Comparison of ENCODE assay signal across 8 cellular contexts in genomic region chr4:148443550-148444295, GRCh38. TPM values are rescaled to one million over a fixed set of nuclear protein-coding genes. Genes with fewer than 3 reads are reported as not detected.
A peak's percentile ranks its signal among the peaks of the same experiment; 100 is the strongest.
DNase-seq lines count a peak whose midpoint lies in the region; ATAC-seq and TF ChIP-seq lines count a peak whose summit lies in the region.

No MANE protein-coding gene starts in this region.

- H3K36me3 Mint-ChIP-seq in CD4-positive, CD25-positive, alpha-beta regulatory T cell: no peaks in the 10 kb centered on the region

- no peak for TF ChIP-seq POLR2A in Peyer's patch (IDR thresholded peaks at IDR 0.05)
- TF ChIP-seq POLR2A in adrenal gland (IDR thresholded peaks at IDR 0.05): no peak
- no peak for TF ChIP-seq POLR2A in spleen (IDR thresholded peaks at IDR 0.05)

- H3K4me1 Mint-ChIP-seq in CD4-positive, CD25-positive, alpha-beta regulatory T cell: peaks cover 9 to 60% (median 38%) of the 10 kb centered on the region in 4 donors

- ATAC-seq in CD4-positive, CD25-positive, alpha-beta regulatory T cell (ENCODE audit: low read depth in 2 of 2): no peak
- ATAC-seq in GM19328 (IDR thresholded peaks at IDR 0.05; ENCODE audit: unreplicated experiment) (no peak), HG02938 (IDR thresholded peaks at IDR 0.05; ENCODE audit: unreplicated experiment) (no peak)

- H3K4me1 ChIP-seq in CD4-positive, CD25-positive, alpha-beta regulatory T cell (ENCODE audit: control insufficient read depth, insufficient read depth, low read length, poor library complexity, severe bottlenecking): peaks cover 69% of the 10 kb centered on the region
- H3K4me1 ChIP-seq in Peyer's patch (peaks cover 0 to 16% (median 6%) of the 10 kb centered on the region in 4 donors), adrenal gland (replicated peaks in 1 of 2) (peaks cover 6 to 38% of the 10 kb centered on the region in 2 donors), spleen (peaks cover 8 to 82% (median 53%) of the 10 kb centered on the region in 6 donors)

- H3K27ac ChIP-seq in CD4-positive, CD25-positive, alpha-beta regulatory T cell (ENCODE audit: insufficient read depth, low read length, poor library complexity, severe bottlenecking): peak overlapping the region; percentile 91
- H3K27ac ChIP-seq in Peyer's patch (peak overlapping the region; percentile 95 to 98 (median 95)), adrenal gland (peak overlapping the region in 3 of 5 donors; percentile 23 to 79 (median 62)), spleen (peak overlapping the region; percentile 77 to 98 (median 95))

- H3K27ac Mint-ChIP-seq in CD4-positive, CD25-positive, alpha-beta regulatory T cell: peak overlapping the region; percentile 98 to 100 (median 99)

- 0 to 1% (median 1%) methylated on average over 19 to 61 of the region's 61 CpGs for WGBS in adrenal gland, 4 donors
- 0 to 7% (median 1%) methylated on average over 20 to 61 of the region's 61 CpGs for whole genome bisulfite sequencing in spleen, 5 donors

- intact Hi-C loops in adrenal gland (cut with DNase I): loop anchor here (10.0 kb wide), 2 partner anchors 149 to 159 kb away; no protein-coding TSS in a partner anchor
- intact Hi-C loops in spleen (cut with DNase I; ENCODE audit: low total_unique reads): loop anchor here (10.0 kb wide), 1 partner anchor 379 kb away; no protein-coding TSS in a partner anchor

- H3K36me3 ChIP-seq in CD4-positive, CD25-positive, alpha-beta regulatory T cell (ENCODE audit: control insufficient read depth, insufficient read depth, low read length): no peaks in the 10 kb centered on the region
- H3K36me3 ChIP-seq in Peyer's patch: no peaks in the 10 kb centered on the region
- H3K36me3 ChIP-seq in adrenal gland (replicated peaks in 1 of 2): no peaks in the 10 kb centered on the region
- no peaks in the 10 kb centered on the region for H3K36me3 ChIP-seq in spleen

- H3K27me3 ChIP-seq in CD4-positive, CD25-positive, alpha-beta regulatory T cell (ENCODE audit: control insufficient read depth, insufficient read depth, low read length): peaks cover 9% of the 10 kb centered on the region
- H3K27me3 ChIP-seq in Peyer's patch (no peaks in the 10 kb centered on the region), adrenal gland (no peaks in the 10 kb centered on the region), spleen (replicated peaks in 1 of 7) (peaks cover 0 to 50% (median 0%) of the 10 kb centered on the region in 7 donors)

- peaks cover 0 to 5% (median 0%) of the 10 kb centered on the region in 7 donors for H3K9me3 Mint-ChIP-seq in CD4-positive, CD25-positive, alpha-beta regulatory T cell

- no peak for TF ChIP-seq CTCF in Peyer's patch (IDR thresholded peaks at IDR 0.05)
- TF ChIP-seq CTCF in adrenal gland (IDR thresholded peaks at IDR 0.05): no peak
- TF ChIP-seq CTCF in spleen (IDR thresholded peaks at IDR 0.05 in 8 of 11, conservative IDR thresholded peaks at IDR 0.05 in 3 of 11): no peak

- peak overlapping the region; percentile 97 to 99 (median 98) for H3K4me3 Mint-ChIP-seq in CD4-positive, CD25-positive, alpha-beta regulatory T cell

- H3K27me3 Mint-ChIP-seq in CD4-positive, CD25-positive, alpha-beta regulatory T cell: peaks cover 80% of the 10 kb centered on the region

- DNase-seq in CD4-positive, CD25-positive, alpha-beta regulatory T cell: peak; percentile 15 to 38 (median 31)
- DNase-seq in Peyer's patch (peak; percentile 41 to 74 (median 68)), adrenal gland (peak; percentile 21 to 54 (median 39)), spleen (peak; percentile 89), NCI-H345 (lab: John Stamatoyannopoulos, UW) (no peak)

- H3K4me3 ChIP-seq in CD4-positive, CD25-positive, alpha-beta regulatory T cell (ENCODE audit: low read depth, low read length): peak overlapping the region; percentile 92
- peak overlapping the region; percentile 70 to 97 (median 91) for H3K4me3 ChIP-seq in Peyer's patch
- peak overlapping the region; percentile 1 to 81 (median 65) for H3K4me3 ChIP-seq in adrenal gland
- H3K4me3 ChIP-seq in iPS-18c (ENCODE audit: insufficient read depth, low read depth, low read length): peak overlapping the region; percentile 72
- H3K4me3 ChIP-seq in spleen: peak overlapping the region; percentile 76 to 96 (median 94)

- no peaks in the 10 kb centered on the region for H3K9me3 ChIP-seq in CD4-positive, CD25-positive, alpha-beta regulatory T cell (ENCODE audit: control insufficient read depth in 2 of 2, low read length in 2 of 2)
- H3K9me3 ChIP-seq in Peyer's patch (no peaks in the 10 kb centered on the region), adrenal gland (replicated peaks in 1 of 3) (no peaks in the 10 kb centered on the region), iPS-18c (ENCODE audit: control insufficient read depth, insufficient read depth, low read length) (no peaks in the 10 kb centered on the region), spleen (no peaks in the 10 kb centered on the region)

RNA-seq across cellular contexts. Expression of gene NR3C2, which starts 1.5 kb away (rescaled TPM):
- 16.1 TPM for total RNA-seq in CD4-positive, CD25-positive, alpha-beta regulatory T cell
- 1 to 10 TPM; 1.2 to 5.3 (median 3.0) TPM for polyA plus RNA-seq in CD4-positive, CD25-positive, alpha-beta regulatory T cell
- 100 to 1,000 TPM in 3 of 4 donors, 10 to 100 TPM in 1; 33.0 to 128 (median 118) TPM for total RNA-seq in Peyer's patch
- total RNA-seq in adrenal gland: 10 to 100 TPM in 7 of 8 donors, 1 to 10 TPM in 1; 7.3 to 19.8 (median 14.4) TPM
- 1 to 10 TPM; 1.9 to 4.8 (median 2.6) TPM for polyA plus RNA-seq in adrenal gland
- 10 to 100 TPM; 13.6 to 25.9 (median 18.2) TPM for total RNA-seq in spleen
- 1 to 10 TPM; 1.2 to 2.5 (median 1.3) TPM for polyA plus RNA-seq in spleen
